Comparison of ENCODE assay signal across 7 cellular contexts in the genomic region with DNA sequence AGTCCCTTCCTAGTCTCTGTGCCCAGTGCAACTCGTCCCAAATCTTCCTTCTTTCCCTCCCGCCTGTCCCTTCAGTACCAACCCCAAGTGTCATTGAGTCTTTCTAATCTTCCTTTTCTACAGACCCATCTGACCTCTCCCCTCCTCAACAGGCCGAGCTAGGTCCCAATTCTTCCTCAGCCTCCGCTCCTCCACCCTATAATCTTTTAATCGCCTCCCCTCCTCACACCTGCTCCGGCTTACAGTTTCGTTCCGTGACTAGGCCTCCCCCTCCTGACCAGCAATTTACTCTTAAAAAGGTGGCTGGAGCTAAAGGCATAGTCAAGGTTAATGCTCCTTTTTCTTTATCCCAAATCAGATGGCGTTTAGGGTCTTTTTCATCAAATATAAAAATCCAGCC.
DNase-seq lines count a peak whose midpoint lies in the region; ATAC-seq and TF ChIP-seq lines count a peak whose summit lies in the region.
"Not testable (repeated sequence)": the region's sequence is repeated elsewhere in the genome, so short reads cannot be mapped to it uniquely, and the experiment has no call there.

No MANE protein-coding gene starts in this region.

- not testable (repeated sequence) for H3K4ac ChIP-seq in mesendoderm (ENCODE audit: low read depth, low read length)

- H3K4me1 Mint-ChIP-seq in WTC11 = peaks cover 62% of the 10 kb centered on the region
- H3K4me1 Mint-ChIP-seq in glutamatergic neuron (ENCODE audit: low read depth, unreplicated experiment) = not testable (repeated sequence)

- H2AK5ac ChIP-seq in mesendoderm (ENCODE audit: low read length) = not testable (repeated sequence)

- no CpG with 5 or more reads among the region's 9 CpGs for WGBS in mesendoderm (ENCODE audit: extremely low coverage, insufficient coverage, low lambda C conversion rate)

- H2BK120ac ChIP-seq in mesendoderm (ENCODE audit: low read depth, low read length) = not testable (repeated sequence)

- DNase-seq in NCI-H524 treated with DMSO at 0.1 percent for 48 hours (lab: John Stamatoyannopoulos, UW) = peak; percentile 54
- DNase-seq in WTC11 (ENCODE audit: low spot score); glutamatergic neuron; mesendoderm: not testable (repeated sequence)

- H3K4me1 ChIP-seq in ES-I3 (ENCODE audit: insufficient read depth, low read length) (peaks cover 31% of the 10 kb centered on the region), HUES48 (ENCODE audit: control insufficient read depth, insufficient read depth, low read length) (peaks cover 41% of the 10 kb centered on the region), iPS-15b (ENCODE audit: control insufficient read depth, insufficient read depth, low read length) (peaks cover 31% of the 10 kb centered on the region)
- H3K4me1 ChIP-seq in mesendoderm (ENCODE audit: control insufficient read depth, low read depth, low read length) = not testable (repeated sequence)

- not testable (repeated sequence) for H3K27me3 Mint-ChIP-seq in WTC11 (ENCODE audit: low read depth)
- peaks cover 13% of the 10 kb centered on the region for H3K27me3 Mint-ChIP-seq in glutamatergic neuron (ENCODE audit: unreplicated experiment)

- H2BK5ac ChIP-seq in mesendoderm (ENCODE audit: low read length) = not testable (repeated sequence)

- H3K23ac ChIP-seq in mesendoderm (ENCODE audit: low read length) = not testable (repeated sequence)

- H4K8ac ChIP-seq in mesendoderm (ENCODE audit: low read depth, low read length) = not testable (repeated sequence)

- not testable (repeated sequence) for H3K79me2 ChIP-seq in mesendoderm (ENCODE audit: control insufficient read depth, insufficient read depth, low read length)

- CTCF ChIA-PET in WTC11 (lab: Charles Lee) = not testable (repeated sequence)

- H3K36me3 ChIP-seq in ES-I3 (ENCODE audit: insufficient read depth, low read length) (peaks cover 15% of the 10 kb centered on the region), HUES48 (ENCODE audit: control insufficient read depth, insufficient read depth, low read length) (peaks cover 29% of the 10 kb centered on the region), iPS-15b (ENCODE audit: control insufficient read depth, insufficient read depth, low read length) (peaks cover 29% of the 10 kb centered on the region)
- H3K36me3 ChIP-seq in mesendoderm (ENCODE audit: control insufficient read depth, insufficient read depth, low read length) = not testable (repeated sequence)

- POLR2A ChIA-PET in WTC11 (lab: Charles Lee) = not testable (repeated sequence)

- peak overlapping the region; percentile 60 for H3K9ac ChIP-seq in ES-I3 (ENCODE audit: low read depth, low read length)
- H3K9ac ChIP-seq in HUES48 (ENCODE audit: low read depth, low read length) = peak overlapping the region; percentile 84
- H3K9ac ChIP-seq in iPS-15b (ENCODE audit: low read depth, low read length) = peak overlapping the region; percentile 94
- peak overlapping the region; percentile 59 for H3K9ac ChIP-seq in mesendoderm (ENCODE audit: low read length)

- H3K18ac ChIP-seq in mesendoderm (ENCODE audit: low read length) = not testable (repeated sequence)

- H3K27ac Mint-ChIP-seq in WTC11 = peak overlapping the region; percentile 98
- H3K27ac Mint-ChIP-seq in glutamatergic neuron (ENCODE audit: unreplicated experiment) = not testable (repeated sequence)

- H4K5ac ChIP-seq in mesendoderm (ENCODE audit: low read length) = not testable (repeated sequence)

- not testable (repeated sequence) for H3K9me3 ChIP-seq in ES-I3 (ENCODE audit: control insufficient read depth, insufficient read depth, low read length); HUES48 (ENCODE audit: control insufficient read depth, insufficient read depth, low read length); iPS-15b (ENCODE audit: control insufficient read depth, insufficient read depth, low read length)

- H3K4me3 Mint-ChIP-seq in WTC11 = peak overlapping the region; percentile 99
- peak overlapping the region; percentile 27 for H3K4me3 Mint-ChIP-seq in glutamatergic neuron (ENCODE audit: unreplicated experiment)

- not testable (repeated sequence) for H3K79me1 ChIP-seq in mesendoderm (ENCODE audit: low read length)

- H3K56ac ChIP-seq in mesendoderm (ENCODE audit: low read length) = peak overlapping the region; percentile 60

- H3K36me3 Mint-ChIP-seq in WTC11 = peaks cover 60% of the 10 kb centered on the region
- not testable (repeated sequence) for H3K36me3 Mint-ChIP-seq in glutamatergic neuron (ENCODE audit: unreplicated experiment)

- H3K27me3 ChIP-seq in HUES48 (ENCODE audit: control insufficient read depth, insufficient read depth, low read length); iPS-15b (ENCODE audit: control insufficient read depth, insufficient read depth, low read length); mesendoderm (ENCODE audit: insufficient read depth, low read length, poor library complexity): not testable (repeated sequence)

- not testable (repeated sequence) for ATAC-seq in WTC11

- H2BK15ac ChIP-seq in mesendoderm (replicated peaks; ENCODE audit: low read depth) = not testable (repeated sequence)

- TF ChIP-seq CTCF in WTC11 (IDR thresholded peaks at IDR 0.05); glutamatergic neuron (IDR thresholded peaks at IDR 0.05; ENCODE audit: partially characterized antibody, unreplicated experiment): not testable (repeated sequence)

- H3K4me3 ChIP-seq in HUES48 (ENCODE audit: low read depth, low read length) (peak overlapping the region; percentile 79), iPS-15b (ENCODE audit: low read depth, low read length) (peak overlapping the region; percentile 68)
- not testable (repeated sequence) for H3K4me3 ChIP-seq in mesendoderm (ENCODE audit: low read length)

- not testable (repeated sequence) for H3K9me3 Mint-ChIP-seq in WTC11; glutamatergic neuron (ENCODE audit: unreplicated experiment)

- H3K27ac ChIP-seq in HUES48 (ENCODE audit: low read depth, low read length); mesendoderm (ENCODE audit: low read depth, low read length): not testable (repeated sequence)

- H3K4me2 ChIP-seq in mesendoderm (ENCODE audit: low read length) = not testable (repeated sequence)
